ENCODE assay signal across 22 cellular contexts in genomic region chr2:103898561-103898960, GRCh38.
"Had no signal": no experiment of that assay in that cellular context is flagged by ENCODE, and none has a peak within 500 bp of the region (broad histone marks: within the 10 kb centered on the region; RNA-seq: fewer than 3 reads in every experiment).

No MANE protein-coding gene starts in this region.

- FAIRE-seq: endothelial cell of umbilical vein, islet of Langerhans had no signal

- DNase-seq: effector CD4-positive, alpha-beta T cell; endodermal cell; erythroblast; foreskin melanocyte; head of caudate nucleus; left ventricle myocardium inferior; mesenchymal stem cell; midbrain; nucleus accumbens; ovary; right cardiac atrium; stimulated activated CD4-positive, alpha-beta T cell treated with anti-CD3 and anti-CD28 coated beads, Interleukin-2, amount 100 ng/mL, for 48 hours; stimulated activated naive CD8-positive, alpha-beta T cell treated with anti-CD3 and anti-CD28 coated beads, Interleukin-15, Interleukin-2, amounts not matched to agents 100 U/mL and 50 U/mL, for 24 hours; thyroid gland; uterus had no signal

- ATAC-seq: natural killer cell treated with Interleukin-12 subunit alpha and Interleukin-12 subunit beta and Interleukin-15 and Interleukin-18, amount 100 ng/mL, for 72 hours; right cardiac atrium; stimulated activated naive CD8-positive, alpha-beta T cell treated with anti-CD3 and anti-CD28 coated beads, Interleukin-15, Interleukin-2, amounts not matched to agents 100 U/mL and 50 U/mL, for 24 hours had no signal

- H3K27ac ChIP-seq: coronary artery, hepatocyte, left ventricle myocardium inferior, neural progenitor cell, ovary, suprapubic skin, thyroid gland, uterus had no signal

- H3K4me1 ChIP-seq: left ventricle myocardium inferior, neural progenitor cell, suprapubic skin, thyroid gland, uterus had no signal

- H3K27me3 ChIP-seq: hepatocyte, neural progenitor cell, ovary, suprapubic skin, thyroid gland, uterus had no signal
